ENCODE assay signal across 2 cellular contexts in the genomic region with DNA sequence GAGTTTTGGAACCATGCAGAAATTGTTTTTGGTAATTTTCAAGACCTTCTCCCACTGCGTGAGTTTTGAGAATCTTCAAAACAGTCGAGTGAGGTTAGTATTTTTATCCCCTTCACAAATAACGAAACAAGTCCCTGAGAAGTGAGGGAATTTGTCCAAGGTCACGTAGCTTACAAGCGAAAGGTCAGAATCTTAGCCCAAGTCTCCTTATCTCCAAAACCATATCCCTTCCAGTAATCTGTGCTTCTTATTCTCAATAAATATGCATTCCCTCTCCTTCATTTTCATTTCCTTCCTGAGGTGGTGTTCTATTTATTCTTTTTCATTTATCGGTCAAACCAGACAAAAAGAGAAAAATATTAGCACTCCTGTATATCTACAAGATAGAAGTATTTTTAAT.
TF ChIP-seq lines count a peak whose summit lies in the region.

No MANE protein-coding gene starts in this region.

TF ChIP-seq in IMR-90, 13 proteins besides CTCF, POLR2A, EP300 and RAD21:
- TF ChIP-seq, protein P1, sequence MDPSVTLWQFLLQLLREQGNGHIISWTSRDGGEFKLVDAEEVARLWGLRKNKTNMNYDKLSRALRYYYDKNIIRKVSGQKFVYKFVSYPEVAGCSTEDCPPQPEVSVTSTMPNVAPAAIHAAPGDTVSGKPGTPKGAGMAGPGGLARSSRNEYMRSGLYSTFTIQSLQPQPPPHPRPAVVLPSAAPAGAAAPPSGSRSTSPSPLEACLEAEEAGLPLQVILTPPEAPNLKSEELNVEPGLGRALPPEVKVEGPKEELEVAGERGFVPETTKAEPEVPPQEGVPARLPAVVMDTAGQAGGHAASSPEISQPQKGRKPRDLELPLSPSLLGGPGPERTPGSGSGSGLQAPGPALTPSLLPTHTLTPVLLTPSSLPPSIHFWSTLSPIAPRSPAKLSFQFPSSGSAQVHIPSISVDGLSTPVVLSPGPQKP (IDR thresholded peaks at IDR 0.05; ENCODE audit: borderline replicate concordance, low read depth, low read length) = no peak
- TF ChIP-seq BHLHE40 (IDR thresholded peaks at IDR 0.05; ENCODE audit: low read depth, low read length) (no peak), CEBPB (IDR thresholded peaks at IDR 0.05; ENCODE audit: low read depth, low read length) (no peak), SMC3 (IDR thresholded peaks at IDR 0.05; ENCODE audit: low read depth, low read length) (no peak), MXI1 (IDR thresholded peaks at IDR 0.05; ENCODE audit: borderline replicate concordance, low read depth, low read length) (no peak), MAFK (IDR thresholded peaks at IDR 0.05; ENCODE audit: low read depth, low read length) (no peak), MAZ (IDR thresholded peaks at IDR 0.05; ENCODE audit: borderline replicate concordance, low read depth, low read length) (no peak), NFE2L2 (IDR thresholded peaks at IDR 0.05; ENCODE audit: low read depth, low read length) (no peak), FOS (IDR thresholded peaks at IDR 0.05; ENCODE audit: low read depth, low read length) (no peak), RFX5 (IDR thresholded peaks at IDR 0.05; ENCODE audit: low read depth, low read length) (no peak), CHD1 (IDR thresholded peaks at IDR 0.05; ENCODE audit: low read depth, low read length) (no peak), RCOR1 (IDR thresholded peaks at IDR 0.05; ENCODE audit: insufficient replicate concordance, low read length) (no peak)
- TF ChIP-seq, protein P2, sequence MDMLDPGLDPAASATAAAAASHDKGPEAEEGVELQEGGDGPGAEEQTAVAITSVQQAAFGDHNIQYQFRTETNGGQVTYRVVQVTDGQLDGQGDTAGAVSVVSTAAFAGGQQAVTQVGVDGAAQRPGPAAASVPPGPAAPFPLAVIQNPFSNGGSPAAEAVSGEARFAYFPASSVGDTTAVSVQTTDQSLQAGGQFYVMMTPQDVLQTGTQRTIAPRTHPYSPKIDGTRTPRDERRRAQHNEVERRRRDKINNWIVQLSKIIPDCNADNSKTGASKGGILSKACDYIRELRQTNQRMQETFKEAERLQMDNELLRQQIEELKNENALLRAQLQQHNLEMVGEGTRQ (IDR thresholded peaks at IDR 0.05; ENCODE audit: low read depth, low read length) = no peak

TF ChIP-seq in endothelial cell of umbilical vein, 7 proteins besides CTCF, POLR2A, EP300 and RAD21:
- TF ChIP-seq MYC (IDR thresholded peaks at IDR 0.05; ENCODE audit: low read depth, low read length) (no peak), POLR2AphosphoS5 (IDR thresholded peaks at IDR 0.05; ENCODE audit: insufficient read depth, low read depth, low read length) (peak; percentile 65), GATA2 (IDR thresholded peaks at IDR 0.05; ENCODE audit: insufficient read depth, insufficient read length, low read depth, low read length) (peak; percentile 94), JUN (IDR thresholded peaks at IDR 0.05; ENCODE audit: borderline replicate concordance, insufficient read depth, insufficient read length, low read depth) (peak; percentile 54)
